Comparison of ENCODE assay signal across 8 cellular contexts in the genomic region with DNA sequence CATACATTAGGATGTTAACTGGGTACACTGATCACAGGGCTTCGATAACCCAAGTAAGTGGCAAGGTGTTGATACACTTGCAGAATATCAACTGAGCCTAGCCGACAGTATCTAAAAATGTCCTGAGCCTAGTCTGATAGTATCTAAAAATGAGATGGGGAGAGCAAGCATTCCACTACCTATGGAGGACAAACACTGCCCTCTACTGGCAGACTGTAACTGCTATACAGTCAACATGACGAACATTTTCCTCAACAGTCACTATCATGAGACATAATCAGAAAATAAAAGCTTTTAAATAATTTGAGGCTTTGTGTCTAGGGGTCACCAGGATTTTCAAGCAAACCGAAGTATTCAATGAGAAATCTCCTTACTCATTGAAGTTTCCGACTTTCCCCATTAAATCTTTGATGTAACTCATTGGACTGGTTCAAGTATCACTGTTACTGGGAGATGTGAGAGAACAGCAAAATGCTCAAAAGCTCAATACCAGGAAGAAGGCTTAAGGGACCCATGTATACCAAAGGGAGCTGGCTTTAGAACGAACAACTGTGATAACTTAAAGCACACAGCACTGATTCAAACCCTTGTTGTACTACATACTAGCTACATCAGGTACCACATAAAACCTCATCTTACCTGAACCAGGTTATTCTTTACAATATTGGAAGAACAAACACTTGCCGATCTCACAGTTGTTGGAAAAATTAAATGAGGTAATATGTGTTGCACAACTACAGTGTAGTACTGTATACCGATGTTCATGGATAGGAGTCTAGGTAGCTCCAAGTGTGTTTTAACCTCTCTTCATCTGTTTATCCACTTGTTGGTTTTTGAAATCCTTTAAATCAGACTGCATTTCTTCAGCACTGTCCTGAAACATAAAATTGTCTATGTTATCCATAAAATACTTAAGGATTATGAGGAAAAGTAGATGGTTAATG. TPM values are rescaled to one million over a fixed set of nuclear protein-coding genes. Genes with fewer than 3 reads are reported as not detected.
A peak's percentile ranks its signal among the peaks of the same experiment; 100 is the strongest.
DNase-seq lines count a peak whose midpoint lies in the region; ATAC-seq and TF ChIP-seq lines count a peak whose summit lies in the region.

No MANE protein-coding gene starts in this region.

- H3F3A ChIP-seq in neural cell (ENCODE audit: insufficient read depth, low read length, poor library complexity, severe bottlenecking) = no peaks in the 10 kb centered on the region

- TF ChIP-seq EP300 in neural cell (conservative IDR thresholded peaks at IDR 0.05; ENCODE audit: poor library complexity, severe bottlenecking) = no peak

- no peak overlapping the region for H3K4me2 ChIP-seq in neural cell (ENCODE audit: low read length)

- no peak overlapping the region for H3K4me3 ChIP-seq in HUES48 (ENCODE audit: low read depth, low read length)
- H3K4me3 ChIP-seq in fibroblast of mammary gland (ENCODE audit: control insufficient read depth, low read depth, low read length) = no peak overlapping the region
- no peak overlapping the region for H3K4me3 ChIP-seq in neural cell (ENCODE audit: low read length)

- no peaks in the 10 kb centered on the region for H3K9me2 ChIP-seq in neural cell (ENCODE audit: insufficient read depth, low read length)

- H2AFZ ChIP-seq in neural cell (ENCODE audit: low read depth, low read length) = no peak overlapping the region

- DNase-seq in NOMO-1 treated with dmso at 0.1 percent for 144 hours (lab: John Stamatoyannopoulos, UW; ENCODE audit: unreplicated experiment) (peak; percentile 42), activated T-cell treated with anti-CD3 and anti-CD28 coated beads for 48 hours (ENCODE audit: low read depth) (peak; percentile 11), fibroblast of mammary gland (ENCODE audit: low read depth) (peak; percentile 86)

- H3K27me3 ChIP-seq in HUES48 (ENCODE audit: control insufficient read depth, insufficient read depth, low read length) = no peaks in the 10 kb centered on the region
- H3K27me3 ChIP-seq in neural cell (ENCODE audit: insufficient read depth, low read depth, low read length) = no peaks in the 10 kb centered on the region

- H3K27ac ChIP-seq in HUES48 (ENCODE audit: low read depth, low read length) (peak overlapping the region; percentile 65), neural cell (ENCODE audit: low read length) (no peak overlapping the region), temporal lobe (ENCODE audit: low read depth, low read length) (peak overlapping the region; percentile 27)

- no peak for ATAC-seq in GM21786 (IDR thresholded peaks at IDR 0.05; ENCODE audit: unreplicated experiment)

- H3K9me3 ChIP-seq in HUES48 (ENCODE audit: control insufficient read depth, insufficient read depth, low read length) (no peaks in the 10 kb centered on the region), neural cell (ENCODE audit: low read length) (no peaks in the 10 kb centered on the region)

- peak; percentile 54 for TF ChIP-seq CTCF in GM12801 (IDR thresholded peaks at IDR 0.05; ENCODE audit: extremely low read depth, insufficient read length)
- peak; percentile 95 for TF ChIP-seq CTCF in fibroblast of mammary gland (conservative IDR thresholded peaks at IDR 0.05; ENCODE audit: control insufficient read depth, insufficient read depth, low read depth, low read length)
- TF ChIP-seq CTCF in neural cell (IDR thresholded peaks at IDR 0.05; ENCODE audit: poor library complexity, severe bottlenecking) = peak; percentile 91

- H3K4me1 ChIP-seq in HUES48 (ENCODE audit: control insufficient read depth, insufficient read depth, low read length) = peaks cover 34% of the 10 kb centered on the region

- peak; percentile 83 for TF ChIP-seq RAD21 in neural cell (conservative IDR thresholded peaks at IDR 0.05)

- H4K20me1 ChIP-seq in neural cell (ENCODE audit: insufficient read depth) = no peaks in the 10 kb centered on the region

- no peak overlapping the region for H3K9ac ChIP-seq in HUES48 (ENCODE audit: low read depth, low read length)
- H3K9ac ChIP-seq in neural cell (ENCODE audit: low read length) = no peak overlapping the region

- H3K79me2 ChIP-seq in neural cell (replicated peaks; ENCODE audit: insufficient read depth, low read length) = no peaks in the 10 kb centered on the region

- peaks cover 58% of the 10 kb centered on the region for H3K36me3 ChIP-seq in HUES48 (ENCODE audit: control insufficient read depth, insufficient read depth, low read length)
- peaks cover 13% of the 10 kb centered on the region for H3K36me3 ChIP-seq in neural cell (ENCODE audit: insufficient read depth, low read length)

TF ChIP-seq in neural cell, 6 proteins besides CTCF, POLR2A, EP300 and RAD21:
- no peak for TF ChIP-seq MXI1 (conservative IDR thresholded peaks at IDR 0.05; ENCODE audit: poor library complexity, severe bottlenecking)
- peak; percentile 86 for TF ChIP-seq SMC3 (conservative IDR thresholded peaks at IDR 0.05; ENCODE audit: poor library complexity)
TF ChIP-seq in neural cell: peak in this region for 1.

RNA-seq across cellular contexts. Expression of gene SLC45A3, which starts 31.1 kb away (rescaled TPM):
- polyA plus RNA-seq in neural cell = 0.53 and 0.72 TPM in 2 replicates
- 0.73 and 1.3 TPM in 2 replicates for polyA minus RNA-seq in neural cell
- 1.2 TPM for total RNA-seq in temporal lobe

RNA-seq across cellular contexts. Expression of gene NUCKS1, which starts 38.6 kb away (rescaled TPM):
- polyA plus RNA-seq in neural cell = 116 and 134 TPM in 2 replicates
- 197 and 216 TPM in 2 replicates for polyA minus RNA-seq in neural cell
- total RNA-seq in temporal lobe = 162 TPM

Comparison
In these comparisons a context has a peak if more than half of its experiments do, and no peak if none do; other contexts are left out.
1. DNase-seq: peak in every context shown above with its lines; median percentile 86 in fibroblast of mammary gland; 42 in NOMO-1 treated with dmso at 0.1 percent for 144 hours; 11 in activated T-cell treated with anti-CD3 and anti-CD28 coated beads for 48 hours.